In genomic region chr6:113888996-113889635, GRCh38 we compare ENCODE assay signal across 22 cellular contexts. TPM values are rescaled to one million over a fixed set of nuclear protein-coding genes. Genes with fewer than 3 reads are reported as not detected.
"Had no signal": no experiment of that assay in that cellular context is flagged by ENCODE, and none has a peak within 500 bp of the region (broad histone marks: within the 10 kb centered on the region; RNA-seq: fewer than 3 reads in every experiment).

No MANE protein-coding gene starts in this region.

- ATAC-seq: effector memory CD8-positive, alpha-beta T cell; gastrocnemius medialis; heart right ventricle; left cardiac atrium; left lung; left ventricle myocardium superior; lower lobe of right lung; naive thymus-derived CD8-positive, alpha-beta T cell had no signal

- H3K4me3 ChIP-seq: colonic mucosa, esophagus muscularis mucosa, gastrocnemius medialis, heart right ventricle, left lung, lower lobe of right lung, mucosa of descending colon had no signal

- DNase-seq: colonic mucosa; cortex of kidney; effector CD8-positive, alpha-beta T cell; effector memory CD8-positive, alpha-beta T cell; endodermal cell; foreskin melanocyte; gastrocnemius medialis; glutamatergic neuron; head of caudate nucleus; heart right ventricle; hippocampal formation; left cardiac atrium; left lung; left ventricle myocardium superior; lower lobe of right lung; mesenchymal stem cell; mucosa of descending colon; naive B cell; naive thymus-derived CD8-positive, alpha-beta T cell had no signal

- FAIRE-seq: endometrium, islet of Langerhans had no signal

- H3K9me3 ChIP-seq: colonic mucosa, gastrocnemius medialis had no signal

- H3K27me3 ChIP-seq: colonic mucosa, esophagus muscularis mucosa, gastrocnemius medialis, heart right ventricle, left lung had no signal

- H3K36me3 ChIP-seq: colonic mucosa, esophagus muscularis mucosa, gastrocnemius medialis, heart right ventricle, left lung, lower lobe of right lung had no signal

- H3K27ac ChIP-seq: colonic mucosa, esophagus muscularis mucosa, gastrocnemius medialis, heart right ventricle, left lung, lower lobe of right lung had no signal

- H3K4me1 ChIP-seq: colonic mucosa, esophagus muscularis mucosa, gastrocnemius medialis, heart right ventricle, left lung, lower lobe of right lung had no signal

RNA-seq across cellular contexts. Expression of gene MARCKS, which starts 32.0 kb away (rescaled TPM):
- polyA plus RNA-seq: naive thymus-derived CD8-positive, alpha-beta T cell had no signal
